1 cellular context compared by ENCODE assay signal in the genomic region with DNA sequence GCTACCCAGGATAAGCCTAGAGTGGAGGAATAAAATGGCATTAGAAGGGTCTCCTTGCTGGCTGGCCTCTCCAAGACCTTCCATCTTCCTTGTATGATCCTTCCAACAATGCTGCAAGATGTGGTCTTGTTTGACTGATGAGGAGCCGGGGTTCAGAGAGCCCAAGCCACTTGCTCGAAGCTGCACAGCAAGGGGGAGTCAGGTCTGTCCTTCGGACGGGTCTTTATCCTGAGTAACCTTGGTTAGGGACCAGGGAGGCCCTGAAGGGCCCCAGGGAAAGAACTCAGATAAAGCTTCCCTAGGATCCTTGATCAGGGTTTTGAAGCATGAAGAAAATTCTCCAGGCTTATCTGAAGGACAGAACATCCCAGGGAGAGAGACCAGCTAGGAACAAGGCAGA.
TF ChIP-seq lines count a peak whose summit lies in the region.

No MANE protein-coding gene starts in this region.

TF ChIP-seq in GM23338, 12 proteins besides CTCF, POLR2A, EP300 and RAD21 (continued from another document):
- TF ChIP-seq ZNF462 (CRISPR knock-in tag; IDR thresholded peaks at IDR 0.05), result no peak
